In genomic region chr1:175742790-175743459, GRCh38 we compare ENCODE assay signal across 10 cellular contexts. TPM values are rescaled to one million over a fixed set of nuclear protein-coding genes. Genes with fewer than 3 reads are reported as not detected.
DNase-seq lines count a peak whose midpoint lies in the region; ATAC-seq, FAIRE-seq and TF ChIP-seq lines count a peak whose summit lies in the region.
"Had no signal": no experiment of that assay in that cellular context is flagged by ENCODE, and none has a peak within 500 bp of the region (broad histone marks: within the 10 kb centered on the region; RNA-seq: fewer than 3 reads in every experiment).

No MANE protein-coding gene starts in this region.

- TF ChIP-seq CTCF in epithelial cell of proximal tubule (conservative IDR thresholded peaks at IDR 0.05; ENCODE audit: low read depth, low read length) (no peak), pancreas (IDR thresholded peaks at IDR 0.05) (no peak)

- intact Hi-C loops in pancreas (cut with DNase I) = loop anchor here in 1 of 3 donors (10.0 kb wide), 1 partner anchor 258 kb away; no protein-coding TSS in a partner anchor

- H3K36me3 ChIP-seq in HAP-1 (replicated peaks) (no peaks in the 10 kb centered on the region), pancreas (no peaks in the 10 kb centered on the region)
- H3K36me3 ChIP-seq: SJSA1 had no signal

- no peak for FAIRE-seq in pancreas (lab: Jason Lieb, UNC)

- H3K4me3 ChIP-seq in HAP-1 (no peak overlapping the region), epithelial cell of proximal tubule (ENCODE audit: low read depth, low read length) (peak overlapping the region; percentile 41), pancreas (peak overlapping the region in 1 of 4 donors; percentile 17)
- H3K4me3 ChIP-seq: SJSA1 had no signal

- H3K27ac ChIP-seq in pancreas = no peak overlapping the region
- H3K27ac ChIP-seq: SJSA1 had no signal

- in situ Hi-C loops in HAP-1 (cut with MboI; ENCODE audit: low sequenced_read_pairs) = no loop called here

- H3K9me3 ChIP-seq in HAP-1 = no peaks in the 10 kb centered on the region
- no peaks in the 10 kb centered on the region for H3K9me3 ChIP-seq in pancreas
- H3K9me3 ChIP-seq: SJSA1 had no signal

- no peaks in the 10 kb centered on the region for H3K4me1 ChIP-seq in HAP-1
- H3K4me1 ChIP-seq in pancreas = no peaks in the 10 kb centered on the region
- H3K4me1 ChIP-seq: SJSA1 had no signal

- DNase-seq in HAP-1 (ENCODE audit: low spot score in 2 of 2) (peak; percentile 12 to 23), NCI-H69 (lab: John Stamatoyannopoulos, UW) (peak; percentile 5), epithelial cell of proximal tubule (ENCODE audit: low read depth) (peak; percentile 7), pancreas (peak in 2 of 6 donors; percentile 7 to 20), GM19240 (ENCODE audit: insufficient read length, low spot score) (no peak), SHP77 (lab: John Stamatoyannopoulos, UW) (no peak)
- no peak for DNase-seq in central memory CD4-positive, alpha-beta T cell
- no peak for DNase-seq in activated CD4-positive, alpha-beta T cell treated with anti-CD3 and anti-CD28 coated beads, Interleukin-2, amount 50 U/mL, for 4 hours
- DNase-seq: stimulated activated CD4-positive, alpha-beta T cell treated with anti-CD3 and anti-CD28 coated beads, Interleukin-4, amount 100 ng/mL, for 24 hours had no signal

- H3K27me3 ChIP-seq in HAP-1 (ENCODE audit: low read depth) = no peaks in the 10 kb centered on the region; the same call in 1 of the 2 replicates
- no peaks in the 10 kb centered on the region for H3K27me3 ChIP-seq in pancreas
- H3K27me3 ChIP-seq: SJSA1 had no signal

- WGBS in pancreas, 2 donors = 13 to 14% methylated on average over 18 of the region's 18 CpGs

- peak; percentile 81 to 90 (median 86) for ATAC-seq in pancreas

RNA-seq across cellular contexts. Expression of gene TNR, which starts 0.5 kb away (rescaled TPM):
- total RNA-seq in epithelial cell of proximal tubule (not detected in 2 replicates), pancreas (under 1 TPM; 0.08 to 0.98 (median 0.65) TPM)
- under 1 TPM; 0.38 to 0.45 TPM for polyA plus RNA-seq in pancreas

Comparison
In these comparisons a context has a peak if more than half of its experiments do, and no peak if none do; other contexts are left out.
1. DNase-seq: peak in HAP-1 (2 of 2), NCI-H69 (single experiment) and epithelial cell of proximal tubule (single experiment); none in GM19240 (single experiment), SHP77 (0 of 2), central memory CD4-positive, alpha-beta T cell (single experiment) and activated CD4-positive, alpha-beta T cell treated with anti-CD3 and anti-CD28 coated beads, Interleukin-2, amount 50 U/mL, for 4 hours (0 of 2).